Comparison of ENCODE assay signal across 2 cellular contexts in genomic region chr5:162638849-162639248, GRCh38.
TF ChIP-seq lines count a peak whose summit lies in the region.

No MANE protein-coding gene starts in this region.

TF ChIP-seq in GM23338, 12 proteins besides CTCF, POLR2A, EP300 and RAD21 (continued from another document):
- TF ChIP-seq EZH2 (IDR thresholded peaks at IDR 0.05; ENCODE audit: low read depth, unreplicated experiment) (no peak), EZH2phosphoT487 (IDR thresholded peaks at IDR 0.05; ENCODE audit: unreplicated experiment) (no peak), CREB1 (CRISPR knock-in tag; IDR thresholded peaks at IDR 0.05; ENCODE audit: low read depth) (no peak), STAT1 (IDR thresholded peaks at IDR 0.05; ENCODE audit: unreplicated experiment) (no peak), ZNF331 (CRISPR knock-in tag; IDR thresholded peaks at IDR 0.05; ENCODE audit: low read depth) (no peak), ZNF114 (CRISPR knock-in tag; IDR thresholded peaks at IDR 0.05) (no peak)
- TF ChIP-seq, protein P1, sequence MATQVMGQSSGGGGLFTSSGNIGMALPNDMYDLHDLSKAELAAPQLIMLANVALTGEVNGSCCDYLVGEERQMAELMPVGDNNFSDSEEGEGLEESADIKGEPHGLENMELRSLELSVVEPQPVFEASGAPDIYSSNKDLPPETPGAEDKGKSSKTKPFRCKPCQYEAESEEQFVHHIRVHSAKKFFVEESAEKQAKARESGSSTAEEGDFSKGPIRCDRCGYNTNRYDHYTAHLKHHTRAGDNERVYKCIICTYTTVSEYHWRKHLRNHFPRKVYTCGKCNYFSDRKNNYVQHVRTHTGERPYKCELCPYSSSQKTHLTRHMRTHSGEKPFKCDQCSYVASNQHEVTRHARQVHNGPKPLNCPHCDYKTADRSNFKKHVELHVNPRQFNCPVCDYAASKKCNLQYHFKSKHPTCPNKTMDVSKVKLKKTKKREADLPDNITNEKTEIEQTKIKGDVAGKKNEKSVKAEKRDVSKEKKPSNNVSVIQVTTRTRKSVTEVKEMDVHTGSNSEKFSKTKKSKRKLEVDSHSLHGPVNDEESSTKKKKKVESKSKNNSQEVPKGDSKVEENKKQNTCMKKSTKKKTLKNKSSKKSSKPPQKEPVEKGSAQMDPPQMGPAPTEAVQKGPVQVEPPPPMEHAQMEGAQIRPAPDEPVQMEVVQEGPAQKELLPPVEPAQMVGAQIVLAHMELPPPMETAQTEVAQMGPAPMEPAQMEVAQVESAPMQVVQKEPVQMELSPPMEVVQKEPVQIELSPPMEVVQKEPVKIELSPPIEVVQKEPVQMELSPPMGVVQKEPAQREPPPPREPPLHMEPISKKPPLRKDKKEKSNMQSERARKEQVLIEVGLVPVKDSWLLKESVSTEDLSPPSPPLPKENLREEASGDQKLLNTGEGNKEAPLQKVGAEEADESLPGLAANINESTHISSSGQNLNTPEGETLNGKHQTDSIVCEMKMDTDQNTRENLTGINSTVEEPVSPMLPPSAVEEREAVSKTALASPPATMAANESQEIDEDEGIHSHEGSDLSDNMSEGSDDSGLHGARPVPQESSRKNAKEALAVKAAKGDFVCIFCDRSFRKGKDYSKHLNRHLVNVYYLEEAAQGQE (IDR thresholded peaks at IDR 0.05; ENCODE audit: unreplicated experiment): no peak

TF ChIP-seq in WTC11, 78 proteins besides CTCF, POLR2A, EP300 and RAD21 (continued from another document):
- TF ChIP-seq, protein P2, sequence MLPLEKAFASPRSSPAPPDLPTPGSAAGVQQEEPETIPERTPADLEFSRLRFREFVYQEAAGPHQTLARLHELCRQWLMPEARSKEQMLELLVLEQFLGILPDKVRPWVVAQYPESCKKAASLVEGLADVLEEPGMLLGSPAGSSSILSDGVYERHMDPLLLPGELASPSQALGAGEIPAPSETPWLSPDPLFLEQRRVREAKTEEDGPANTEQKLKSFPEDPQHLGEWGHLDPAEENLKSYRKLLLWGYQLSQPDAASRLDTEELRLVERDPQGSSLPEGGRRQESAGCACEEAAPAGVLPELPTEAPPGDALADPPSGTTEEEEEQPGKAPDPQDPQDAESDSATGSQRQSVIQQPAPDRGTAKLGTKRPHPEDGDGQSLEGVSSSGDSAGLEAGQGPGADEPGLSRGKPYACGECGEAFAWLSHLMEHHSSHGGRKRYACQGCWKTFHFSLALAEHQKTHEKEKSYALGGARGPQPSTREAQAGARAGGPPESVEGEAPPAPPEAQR (CRISPR knock-in tag; IDR thresholded peaks at IDR 0.05): no peak
- TF ChIP-seq JAZF1 (CRISPR knock-in tag; IDR thresholded peaks at IDR 0.05): no peak
- TF ChIP-seq FOXJ3 (CRISPR knock-in tag; IDR thresholded peaks at IDR 0.05; ENCODE audit: borderline replicate concordance): no peak
- no peak for TF ChIP-seq FOXP4 (CRISPR knock-in tag; IDR thresholded peaks at IDR 0.05)
- TF ChIP-seq MYBL2 (CRISPR knock-in tag; IDR thresholded peaks at IDR 0.05): no peak
- no peak for TF ChIP-seq ZNF232 (CRISPR knock-in tag; IDR thresholded peaks at IDR 0.05)
